Comparison of ENCODE assay signal across 1 cellular context in genomic region chr19:2782936-2783780, GRCh38.
TF ChIP-seq lines count a peak whose summit lies in the region.

Gene SGTA, minus strand, starts transcription at chr19:2783273. Its CDS starts 14,205 bp downstream, at chr19:2769068.

TF ChIP-seq in HepG2, 621 proteins besides CTCF, POLR2A, EP300 and RAD21 (continued from another document):
- TF ChIP-seq CEBPB (IDR thresholded peaks at IDR 0.05; ENCODE audit: borderline replicate concordance, low read depth, low read length) = peak; percentile 98
- peak; percentile 69 for TF ChIP-seq BCL6 (CRISPR knock-in tag; IDR thresholded peaks at IDR 0.05)
- TF ChIP-seq ONECUT2 (CRISPR knock-in tag; IDR thresholded peaks at IDR 0.05) = peak; percentile 69; the same call in 1 of the 2 replicates
- no peak for TF ChIP-seq ZNF432 (CRISPR knock-in tag; IDR thresholded peaks at IDR 0.05; ENCODE audit: borderline replicate concordance)
- peak; percentile 93 for TF ChIP-seq GATAD1 (CRISPR knock-in tag; IDR thresholded peaks at IDR 0.05)
- TF ChIP-seq JARID2 (CRISPR knock-in tag; IDR thresholded peaks at IDR 0.05; ENCODE audit: insufficient replicate concordance) = no peak
- TF ChIP-seq ZNF337 (CRISPR knock-in tag; IDR thresholded peaks at IDR 0.05; ENCODE audit: borderline replicate concordance, low read depth) = no peak
- TF ChIP-seq SOX13 (IDR thresholded peaks at IDR 0.05) = no peak
- peak in 1 of 2 experiments; percentile 8; a peak in 1 of 4 replicates for TF ChIP-seq SOX13 (CRISPR knock-in tag; conservative IDR thresholded peaks at IDR 0.05 in 1 of 2, IDR thresholded peaks at IDR 0.05 in 1 of 2)
- no peak for TF ChIP-seq ATM (IDR thresholded peaks at IDR 0.05; ENCODE audit: borderline replicate concordance)
- TF ChIP-seq ZNF547 (CRISPR knock-in tag; IDR thresholded peaks at IDR 0.05) = peak; percentile 80
- TF ChIP-seq SNRNP70 (IDR thresholded peaks at IDR 0.05; ENCODE audit: low read depth, low read length) = no peak
- TF ChIP-seq HBP1 (CRISPR knock-in tag; IDR thresholded peaks at IDR 0.05; ENCODE audit: low read depth) = peak; percentile 99
- no peak for TF ChIP-seq GATA4 (IDR thresholded peaks at IDR 0.05; ENCODE audit: borderline replicate concordance, low read depth)
- TF ChIP-seq PAX8 (CRISPR knock-in tag; IDR thresholded peaks at IDR 0.05; ENCODE audit: borderline replicate concordance) = no peak
- TF ChIP-seq ZNF382 (CRISPR knock-in tag; IDR thresholded peaks at IDR 0.05; ENCODE audit: borderline replicate concordance) = no peak
- TF ChIP-seq ZFP62 (CRISPR knock-in tag; IDR thresholded peaks at IDR 0.05) = no peak
- no peak for TF ChIP-seq CENPX (CRISPR knock-in tag; IDR thresholded peaks at IDR 0.05)
- peak; percentile 69 for TF ChIP-seq NCOA2 (CRISPR knock-in tag; IDR thresholded peaks at IDR 0.05)
- no peak for TF ChIP-seq HNRNPH1 (optimal IDR thresholded peaks at IDR 0.05; ENCODE audit: low read depth, low read length)
- TF ChIP-seq MLLT10 (CRISPR knock-in tag; IDR thresholded peaks at IDR 0.05) = no peak
- no peak for TF ChIP-seq MTA1 (CRISPR knock-in tag; IDR thresholded peaks at IDR 0.05; ENCODE audit: borderline replicate concordance)
- peak; percentile 66; the same call in 1 of the 2 replicates for TF ChIP-seq ZBTB44 (CRISPR knock-in tag; IDR thresholded peaks at IDR 0.05)
- peak; percentile 97 for TF ChIP-seq YEATS4 (CRISPR knock-in tag; IDR thresholded peaks at IDR 0.05; ENCODE audit: borderline replicate concordance)
- peak; percentile 92 for TF ChIP-seq ZNF350 (CRISPR knock-in tag; IDR thresholded peaks at IDR 0.05; ENCODE audit: borderline replicate concordance, low read depth)
- peak; percentile 74 for TF ChIP-seq FOXK2 (IDR thresholded peaks at IDR 0.05)
- peak in 1 of 2 experiments; percentile 94; a peak in 2 of 4 replicates for TF ChIP-seq KLF16 (CRISPR knock-in tag; IDR thresholded peaks at IDR 0.05)
- no peak for TF ChIP-seq SRSF1 (optimal IDR thresholded peaks at IDR 0.05; ENCODE audit: low read depth, low read length)
- TF ChIP-seq MXI1 (IDR thresholded peaks at IDR 0.05; ENCODE audit: borderline replicate concordance, low read depth, low read length) = peak; percentile 100
- TF ChIP-seq ZNF12 (CRISPR knock-in tag; IDR thresholded peaks at IDR 0.05) = peak; percentile 86; the same call in 1 of the 2 replicates
- TF ChIP-seq ZNF20 (CRISPR knock-in tag; IDR thresholded peaks at IDR 0.05) = no peak
- TF ChIP-seq ZNF629 (CRISPR knock-in tag; conservative IDR thresholded peaks at IDR 0.05) = peak; percentile 64
- no peak for TF ChIP-seq GPBP1L1 (CRISPR knock-in tag; IDR thresholded peaks at IDR 0.05)
- no peak for TF ChIP-seq GPN1 (CRISPR knock-in tag; IDR thresholded peaks at IDR 0.05; ENCODE audit: borderline replicate concordance)
- TF ChIP-seq KDM5B (CRISPR knock-in tag; IDR thresholded peaks at IDR 0.05; ENCODE audit: borderline replicate concordance) = peak; percentile 94
- TF ChIP-seq PBX3 (CRISPR knock-in tag; IDR thresholded peaks at IDR 0.05; ENCODE audit: borderline replicate concordance) = peak; percentile 89; the same call in 1 of the 2 replicates
- TF ChIP-seq ZNF136 (CRISPR knock-in tag; IDR thresholded peaks at IDR 0.05; ENCODE audit: low read depth) = peak; percentile 97
- no peak for TF ChIP-seq ZNF720 (CRISPR knock-in tag; IDR thresholded peaks at IDR 0.05)
- TF ChIP-seq KLF11 (CRISPR knock-in tag; IDR thresholded peaks at IDR 0.05) = peak; percentile 95; the same call in 1 of the 2 replicates
- peak; percentile 95 for TF ChIP-seq RFX3 (CRISPR knock-in tag; IDR thresholded peaks at IDR 0.05)
- TF ChIP-seq NCOA5 (CRISPR knock-in tag; IDR thresholded peaks at IDR 0.05) = no peak
- peak; percentile 93 for TF ChIP-seq TFAP4 (IDR thresholded peaks at IDR 0.05; ENCODE audit: borderline replicate concordance, low read depth)
- TF ChIP-seq MAX (IDR thresholded peaks at IDR 0.05) = peak; percentile 100
- TF ChIP-seq PLRG1 (conservative IDR thresholded peaks at IDR 0.05) = no peak
- TF ChIP-seq ZFP90 (CRISPR knock-in tag; IDR thresholded peaks at IDR 0.05; ENCODE audit: borderline replicate concordance) = peak; percentile 96
- no peak for TF ChIP-seq MZF1 (CRISPR knock-in tag; IDR thresholded peaks at IDR 0.05; ENCODE audit: borderline replicate concordance)
- peak; percentile 68; the same call in 1 of the 2 replicates for TF ChIP-seq FOXO1 (CRISPR knock-in tag; IDR thresholded peaks at IDR 0.05)
- TF ChIP-seq POGK (CRISPR knock-in tag; conservative IDR thresholded peaks at IDR 0.05) = peak; percentile 89
- peak; percentile 70; the same call in 1 of the 2 replicates for TF ChIP-seq TAF1 (CRISPR knock-in tag; IDR thresholded peaks at IDR 0.05)
- TF ChIP-seq PHF5A (CRISPR knock-in tag; IDR thresholded peaks at IDR 0.05; ENCODE audit: low read depth, unreplicated experiment) = no peak
- TF ChIP-seq ZBTB46 (CRISPR knock-in tag; IDR thresholded peaks at IDR 0.05; ENCODE audit: borderline replicate concordance) = no peak
- 0 out of 2 replicates have a peak, but pooled peaks have one; percentile 87 for TF ChIP-seq ZNF569 (CRISPR knock-in tag; IDR thresholded peaks at IDR 0.05; ENCODE audit: borderline replicate concordance)
- TF ChIP-seq FOXA1 (IDR thresholded peaks at IDR 0.05) = no peak
- TF ChIP-seq FOXA1 (CRISPR knock-in tag; IDR thresholded peaks at IDR 0.05) = peak; percentile 19; the same call in 1 of the 2 replicates
- no peak for TF ChIP-seq ZNF691 (CRISPR knock-in tag; IDR thresholded peaks at IDR 0.05; ENCODE audit: borderline replicate concordance, low read depth)
- TF ChIP-seq CENPT (CRISPR knock-in tag; IDR thresholded peaks at IDR 0.05; ENCODE audit: low read depth) = peak; percentile 97
- no peak for TF ChIP-seq NONO (IDR thresholded peaks at IDR 0.05)
- peak; percentile 79 for TF ChIP-seq NONO (CRISPR knock-in tag; conservative IDR thresholded peaks at IDR 0.05)
- TF ChIP-seq AHR (CRISPR knock-in tag; IDR thresholded peaks at IDR 0.05) = peak; percentile 98
- TF ChIP-seq ZBTB20 (CRISPR knock-in tag; IDR thresholded peaks at IDR 0.05; ENCODE audit: borderline replicate concordance, low read depth) = peak; percentile 96; the same call in 1 of the 2 replicates
- TF ChIP-seq ZNF317 (CRISPR knock-in tag; IDR thresholded peaks at IDR 0.05) = peak; percentile 76
